8 cellular contexts compared by ENCODE assay signal in the genomic region with DNA sequence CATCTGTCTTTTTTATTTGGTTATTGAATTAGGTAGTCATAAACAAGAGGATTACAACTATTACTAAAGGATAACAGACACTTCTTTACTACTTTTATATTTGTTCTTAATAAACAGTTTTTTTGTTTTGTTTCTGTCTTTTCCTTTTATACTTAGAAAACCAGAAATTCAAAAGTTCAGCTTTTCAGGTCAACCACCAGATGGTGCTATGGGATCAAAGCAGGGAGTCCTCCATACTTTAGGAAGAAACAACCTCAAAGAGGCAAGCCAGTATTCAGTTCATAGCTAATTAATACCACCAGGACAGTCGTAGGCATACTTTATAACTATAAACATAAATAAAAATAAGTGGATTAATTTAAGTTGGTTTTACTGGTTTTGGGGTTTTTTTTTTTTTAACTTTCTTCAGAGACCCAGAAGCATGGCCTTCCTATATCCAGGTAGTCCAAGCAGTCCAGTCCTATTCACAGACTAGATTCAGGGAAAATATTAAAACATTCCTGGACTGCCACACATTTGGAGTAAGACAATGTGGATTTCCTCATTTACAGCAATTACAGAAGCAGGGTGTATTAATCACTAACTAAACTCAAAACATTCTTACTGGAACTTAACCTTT. TPM values are rescaled to one million over a fixed set of nuclear protein-coding genes. Genes with fewer than 3 reads are reported as not detected.
A peak's percentile ranks its signal among the peaks of the same experiment; 100 is the strongest.
DNase-seq lines count a peak whose midpoint lies in the region; ATAC-seq and TF ChIP-seq lines count a peak whose summit lies in the region.

No MANE protein-coding gene starts in this region.

- no peaks in the 10 kb centered on the region for H3K27me3 ChIP-seq in lung (ENCODE audit: control insufficient read depth, insufficient read depth)
- no peaks in the 10 kb centered on the region for H3K27me3 ChIP-seq in thyroid gland

- H3K9me3 ChIP-seq in lung (ENCODE audit: control insufficient read depth in 2 of 2, insufficient read depth in 1 of 2, low read length in 1 of 2): no peaks in the 10 kb centered on the region
- H3K9me3 ChIP-seq in thyroid gland: no peaks in the 10 kb centered on the region

- no peaks in the 10 kb centered on the region for H3K36me3 Mint-ChIP-seq in T-cell

- H3K4me3 ChIP-seq in coronary artery (no peak overlapping the region), lung (no peak overlapping the region), thyroid gland (replicated peaks in 1 of 3) (no peak overlapping the region), lower leg skin (ENCODE audit: low read depth, poor library complexity, severe bottlenecking) (no peak overlapping the region)

- H3K36me3 ChIP-seq in lung (ENCODE audit: control insufficient read depth in 2 of 2, insufficient read depth in 2 of 2, low read length in 2 of 2): no peaks in the 10 kb centered on the region
- no peaks in the 10 kb centered on the region for H3K36me3 ChIP-seq in thyroid gland

- 2 to 3% methylated on average over 1 of the region's 1 CpG for WGBS in lung, 2 donors
- 7 to 8% methylated on average over 1 of the region's 1 CpG for WGBS in thyroid gland, 2 donors
- WGBS in lower leg skin, 2 donors: 4 to 5% methylated on average over 1 of the region's 1 CpG

- intact Hi-C loops in thyroid gland (cut with DNase I): loop anchor here (10.0 kb wide), 2 partner anchors 563 to 1283 kb away; a partner anchor contains a TSS
- intact Hi-C loops in lower leg skin (cut with DNase I; ENCODE audit: low total_unique reads): loop anchor here (10.0 kb wide), 2 partner anchors 283 to 1283 kb away; no protein-coding TSS in a partner anchor

- no peak for TF ChIP-seq POLR2A in thyroid gland (IDR thresholded peaks at IDR 0.05)
- no peak for TF ChIP-seq POLR2A in lower leg skin (IDR thresholded peaks at IDR 0.05)

- DNase-seq in DMS153 (lab: John Stamatoyannopoulos, UW) (peak; percentile 28), GM20000 (ENCODE audit: low spot score) (peak; percentile 57), NCI-H1105 treated with DMSO at 0.1 percent for 48 hours (lab: John Stamatoyannopoulos, UW) (peak; percentile 62), T-cell (peak in 26 of 34 experiments; percentile 4 to 57 (median 28)), coronary artery (ENCODE audit: low spot score) (no peak), lung (ENCODE audit: low spot score) (no peak), thyroid gland (peak in 1 of 2 donors; percentile 9), lower leg skin (ENCODE audit: low spot score in 2 of 2) (no peak)

- H3K4me1 ChIP-seq in lung (ENCODE audit: control insufficient read depth in 2 of 2, insufficient read depth in 2 of 2, low read length in 2 of 2) (no peaks in the 10 kb centered on the region), thyroid gland (no peaks in the 10 kb centered on the region)

- no peaks in the 10 kb centered on the region for H3K9me3 Mint-ChIP-seq in T-cell

- CTCF ChIA-PET in T-cell (lab: Charles Lee): interaction anchor here (0.6 to 3.8 kb wide), 30 partner anchors 10 to 1455 kb away, joined by 3 to 40 read pairs (median 4); a partner anchor contains a TSS

- no peak overlapping the region for H3K27ac ChIP-seq in coronary artery
- H3K27ac ChIP-seq in lung (ENCODE audit: low read depth in 1 of 2, low read length in 1 of 2): no peak overlapping the region
- H3K27ac ChIP-seq in thyroid gland: no peak overlapping the region

- H3K27me3 Mint-ChIP-seq in T-cell: peaks cover 10 to 17% of the 10 kb centered on the region in 2 donors

- peaks cover 0 to 1% (median 0%) of the 10 kb centered on the region in 3 donors for H3K4me1 Mint-ChIP-seq in T-cell

- no peak overlapping the region for H3K4me3 Mint-ChIP-seq in T-cell

- TF ChIP-seq CTCF in GM20000 (IDR thresholded peaks at IDR 0.05; ENCODE audit: extremely low read depth, missing control alignments) (peak; percentile 46), coronary artery (IDR thresholded peaks at IDR 0.05) (peak; percentile 61), lung (IDR thresholded peaks at IDR 0.05; ENCODE audit: control extremely low read depth, extremely low read depth) (peak; percentile 87), thyroid gland (IDR thresholded peaks at IDR 0.05) (peak; percentile 56 to 96 (median 83)), lower leg skin (IDR thresholded peaks at IDR 0.05) (peak in 1 of 3 donors; percentile 22)

- ATAC-seq in T-cell (replicated peaks in 1 of 4) (peak in 3 of 4 experiments; percentile 55 to 71 (median 58)), lung (ENCODE audit: insufficient read depth, low FRiP score) (no peak)

- H3K27ac Mint-ChIP-seq in T-cell: no peak overlapping the region

- POLR2A ChIA-PET in T-cell (lab: Charles Lee): interaction anchor here in 1 of 2 donors (0.7 kb wide), 1 partner anchor 16 kb away, joined by 3 read pairs; a partner anchor contains a TSS

RNA-seq across cellular contexts. Expression of a gene that starts 16.0 kb away (rescaled TPM):
- total RNA-seq in T-cell (10 to 100 TPM; 43.4 to 82.0 (median 74.4) TPM), lung (100 to 1,000 TPM in 1 of 2 donors, 10 to 100 TPM in 1; 89.0 to 139 TPM), thyroid gland (100 to 1,000 TPM; 213 to 305 (median 273) TPM), lower leg skin (100 to 1,000 TPM in 1 of 4 donors, 10 to 100 TPM in 3; 58.5 to 127 (median 78.4) TPM)
- polyA plus RNA-seq in lung: 10 to 100 TPM; 82.7 to 84.3 TPM

RNA-seq across cellular contexts. Expression of a gene that starts 51.1 kb away (rescaled TPM):
- total RNA-seq in T-cell (10 to 100 TPM in 3 of 5 donors, 1 to 10 TPM in 2; 6.6 to 11.4 (median 10.3) TPM), lung (10 to 100 TPM in 1 of 2 donors, 1 to 10 TPM in 1; 4.5 to 15.4 TPM), thyroid gland (1 to 10 TPM; 5.5 to 7.7 (median 6.8) TPM), lower leg skin (1 to 10 TPM; 2.5 to 4.9 (median 3.5) TPM)
- polyA plus RNA-seq in lung: 1 to 10 TPM in 1 of 2 donors, under 1 TPM in 1; 0.86 to 1.4 TPM

Comparison
In these comparisons a context has a peak if more than half of its experiments do, and no peak if none do; other contexts are left out.
1. DNase-seq: peak in DMS153 (single experiment), GM20000 (single experiment), NCI-H1105 treated with DMSO at 0.1 percent for 48 hours (single experiment) and T-cell (26 of 34); none in coronary artery (single experiment), lung (single experiment) and lower leg skin (0 of 2).